In genomic region chr18:36735130-36735529, GRCh38 we compare ENCODE assay signal across 24 cellular contexts.
A peak's percentile ranks its signal among the peaks of the same experiment; 100 is the strongest.
DNase-seq lines count a peak whose midpoint lies in the region; ATAC-seq and TF ChIP-seq lines count a peak whose summit lies in the region.
"Had no signal": no experiment of that assay in that cellular context is flagged by ENCODE, and none has a peak within 500 bp of the region (broad histone marks: within the 10 kb centered on the region; RNA-seq: fewer than 3 reads in every experiment).

No MANE protein-coding gene starts in this region.

- CTCF ChIA-PET in activated B cell treated with CpG ODN at 0.5 μM for 24 hours (lab: Charles Lee): interaction anchor here (0.7 kb wide), 1 partner anchor 48 kb away, joined by 3 read pairs; no protein-coding TSS in a partner anchor

- H3K27ac ChIP-seq in prostate gland: no peak overlapping the region
- H3K27ac ChIP-seq: C4-2B, sigmoid colon, stomach, tibial artery had no signal

- H3K4me1 ChIP-seq in prostate gland (replicated peaks): no peaks in the 10 kb centered on the region
- H3K4me1 ChIP-seq: sigmoid colon, stomach, tibial artery had no signal

- H3K4me1 Mint-ChIP-seq in activated B cell treated with CpG ODN at 0.5 μM for 24 hours: peaks cover 12% of the 10 kb centered on the region

- no peak for TF ChIP-seq CTCF in activated B cell treated with CpG ODN at 0.5 μM for 24 hours (IDR thresholded peaks at IDR 0.05)
- no peak for TF ChIP-seq CTCF in prostate gland (IDR thresholded peaks at IDR 0.05)

- H3K36me3 ChIP-seq in prostate gland: no peaks in the 10 kb centered on the region
- H3K36me3 ChIP-seq: stomach had no signal

- peaks cover 1% of the 10 kb centered on the region for H3K27me3 Mint-ChIP-seq in activated B cell treated with CpG ODN at 0.5 μM for 24 hours
- H3K27me3 Mint-ChIP-seq: progenitor cell of endocrine pancreas had no signal

- DNase-seq in NAMALWA (ENCODE audit: low spot score): peak; percentile 57
- DNase-seq in activated B cell treated with CpG ODN at 0.5 μM for 24 hours: no peak
- DNase-seq in stimulated activated CD4-positive, alpha-beta T cell treated with anti-CD3 and anti-CD28 coated beads, Interleukin-12 subunit alpha, Interleukin-12 subunit beta, amount 100 ng/mL, for 4 hours: no peak
- no peak for DNase-seq in NCI-H345 (lab: John Stamatoyannopoulos, UW)
- no peak for DNase-seq in prostate gland (ENCODE audit: low spot score)
- DNase-seq: activated CD4-positive, alpha-beta T cell treated with anti-CD3 and anti-CD28 coated beads, Interleukin-2, amount 50 U/mL, for 4 hours; activated CD4-positive, CD25-positive, alpha-beta regulatory T cell; activated CD8-positive, alpha-beta memory T cell treated with anti-CD3 and anti-CD28 coated beads, Interleukin-2, amount 50 U/mL, for 48 hours; activated effector memory CD4-positive, alpha-beta T cell treated with Interleukin-2 at 50 U/mL for 16 hours; cerebellar nuclear complex; EL; mammary epithelial cell; NCI-H1417 treated with DMSO at 0.1 percent for 48 hours; NCI-H69; Right ventricle myocardium superior; sigmoid colon; stimulated activated CD4-positive, alpha-beta T cell treated with anti-CD3 and anti-CD28 coated beads, Interleukin-15, amount 100 ng/mL, for 24 hours; stomach; tibial artery had no signal

- POLR2A ChIA-PET in activated B cell treated with CpG ODN at 0.5 μM for 24 hours (lab: Charles Lee): no interaction called here

- no peaks in the 10 kb centered on the region for H3K9me3 ChIP-seq in prostate gland
- H3K9me3 ChIP-seq: sigmoid colon, tibial artery had no signal

- 94% methylated on average over 2 of the region's 2 CpGs for WGBS in prostate gland

- no peaks in the 10 kb centered on the region for H3K36me3 Mint-ChIP-seq in activated B cell treated with CpG ODN at 0.5 μM for 24 hours (ENCODE audit: low read depth)

- no peak overlapping the region for H3K4me3 ChIP-seq in prostate gland
- H3K4me3 ChIP-seq: sigmoid colon, stomach, tibial artery had no signal

- H3K27me3 ChIP-seq in prostate gland (replicated peaks; ENCODE audit: insufficient read depth): no peaks in the 10 kb centered on the region
- H3K27me3 ChIP-seq: sigmoid colon, stomach, tibial artery had no signal

- no peak overlapping the region for H3K27ac Mint-ChIP-seq in activated B cell treated with CpG ODN at 0.5 μM for 24 hours
- H3K27ac Mint-ChIP-seq: progenitor cell of endocrine pancreas had no signal

- H3K9me3 Mint-ChIP-seq in activated B cell treated with CpG ODN at 0.5 μM for 24 hours: peaks cover 6% of the 10 kb centered on the region

- peak overlapping the region; percentile 41 for H3K4me3 Mint-ChIP-seq in activated B cell treated with CpG ODN at 0.5 μM for 24 hours

- intact Hi-C loops in activated B cell treated with CpG ODN at 0.5 μM for 24 hours (cut with micrococcal nuclease): no loop called here
- intact Hi-C loops in prostate gland (cut with DNase I): no loop called here

- peak; percentile 86 for ATAC-seq in GM18511 (IDR thresholded peaks at IDR 0.05; ENCODE audit: unreplicated experiment)
- ATAC-seq in HG02623 (IDR thresholded peaks at IDR 0.05; ENCODE audit: unreplicated experiment): peak; percentile 45
- ATAC-seq in activated B cell treated with CpG ODN at 0.5 μM for 24 hours (ENCODE audit: low read depth): no peak
- ATAC-seq in HG03439 (IDR thresholded peaks at IDR 0.05; ENCODE audit: unreplicated experiment): no peak

- no peak for TF ChIP-seq POLR2A in prostate gland (IDR thresholded peaks at IDR 0.05)

Comparison
In these comparisons a context has a peak if more than half of its experiments do, and no peak if none do; other contexts are left out.
1. ATAC-seq: peak in GM18511 (single experiment) and HG02623 (single experiment); none in activated B cell treated with CpG ODN at 0.5 μM for 24 hours (single experiment) and HG03439 (single experiment).